In genomic region chr20:1882026-1882425, GRCh38 we compare ENCODE assay signal across 19 cellular contexts. TPM values are rescaled to one million over a fixed set of nuclear protein-coding genes. Genes with fewer than 3 reads are reported as not detected.
A peak's percentile ranks its signal among the peaks of the same experiment; 100 is the strongest.
DNase-seq lines count a peak whose midpoint lies in the region; TF ChIP-seq lines count a peak whose summit lies in the region.
"Had no signal": no experiment of that assay in that cellular context is flagged by ENCODE, and none has a peak within 500 bp of the region (broad histone marks: within the 10 kb centered on the region; RNA-seq: fewer than 3 reads in every experiment).

No MANE protein-coding gene starts in this region.

- DNase-seq in NCI-H446 (lab: John Stamatoyannopoulos, UW) (peak; percentile 86 to 92), cerebellar cortex (ENCODE audit: low spot score) (peak; percentile 21), Caco-2 (no peak), NCI-H2227 treated with DMSO at 0.1 percent for 48 hours (lab: John Stamatoyannopoulos, UW) (no peak)
- DNase-seq in T-helper 2 cell treated with Interferon-gamma antibody and Interleukin-4, amounts not matched to agents 5 μg/mL and 100 μg/mL, for 36 hours (ENCODE audit: low spot score): no peak
- DNase-seq: CD4-positive, CD25-positive, alpha-beta regulatory T cell; DMS153; NCI-H1092 treated with DMSO at 0.1 percent for 48 hours; NCI-H2029 treated with DMSO at 0.1 percent for 48 hours; NCI-H510A; NCI-H774; NK-92 treated with Interleukin-12 subunit alpha and Interleukin-12 subunit beta, amount 100 ng/mL, for 24 hours had no signal

- H3K4me1 ChIP-seq in neutrophil (ENCODE audit: control insufficient read depth in 1 of 2, insufficient read depth in 1 of 2, low read depth in 1 of 2, low read length in 1 of 2) (peaks cover 67 to 71% of the 10 kb centered on the region in 2 experiments), Caco-2 (peaks cover 15% of the 10 kb centered on the region; the same call in 1 of the 2 replicates)
- H3K4me1 ChIP-seq: A549, HAP-1 had no signal

- no peak overlapping the region for H3K27ac Mint-ChIP-seq in T-helper 2 cell treated with Interferon-gamma antibody and Interleukin-4, amounts not matched to agents 5 μg/mL and 100 μg/mL, for 36 hours
- H3K27ac Mint-ChIP-seq in Caco-2 (ENCODE audit: unreplicated experiment): no peak overlapping the region
- H3K27ac Mint-ChIP-seq: B cell; CD4-positive, CD25-positive, alpha-beta regulatory T cell; GM23338 had no signal

- intact Hi-C loops in Caco-2 (cut with micrococcal nuclease; ENCODE audit: unreplicated experiment): no loop called here

- CTCF ChIA-PET in Caco-2 (lab: Charles Lee): no interaction called here

- H3K36me3 ChIP-seq in neutrophil: peaks cover 17% of the 10 kb centered on the region
- no peaks in the 10 kb centered on the region for H3K36me3 ChIP-seq in Caco-2 (ENCODE audit: control insufficient read depth, insufficient read depth, low read length)
- H3K36me3 ChIP-seq: HAP-1 had no signal

- H3K27ac ChIP-seq in C4-2B: 0 out of 2 replicates have a peak overlapping the region, but pooled peaks have one; percentile 13
- peak overlapping the region; percentile 76 for H3K27ac ChIP-seq in neutrophil
- H3K27ac ChIP-seq: A549, KMS-11 had no signal

- H3K27me3 ChIP-seq in neutrophil (no peaks in the 10 kb centered on the region), Caco-2 (replicated peaks; ENCODE audit: control insufficient read depth, insufficient read depth, low read length) (no peaks in the 10 kb centered on the region)

- POLR2A ChIA-PET in Caco-2 (lab: Charles Lee): no interaction called here

- no peaks in the 10 kb centered on the region for H3K36me3 Mint-ChIP-seq in T-helper 2 cell treated with Interferon-gamma antibody and Interleukin-4, amounts not matched to agents 5 μg/mL and 100 μg/mL, for 36 hours (ENCODE audit: low read depth)
- H3K36me3 Mint-ChIP-seq in Caco-2 (ENCODE audit: insufficient read depth, unreplicated experiment): peaks cover 9% of the 10 kb centered on the region
- H3K36me3 Mint-ChIP-seq: CD4-positive, CD25-positive, alpha-beta regulatory T cell had no signal

- H3K4me3 ChIP-seq in neutrophil (ENCODE audit: low read depth in 1 of 2, low read length in 1 of 2) (no peak overlapping the region), Caco-2 (ENCODE audit: low read depth, low read length) (no peak overlapping the region)
- H3K4me3 ChIP-seq: A549, GM23338, HAP-1 had no signal

- no peaks in the 10 kb centered on the region for H3K9me3 Mint-ChIP-seq in T-helper 2 cell treated with Interferon-gamma antibody and Interleukin-4, amounts not matched to agents 5 μg/mL and 100 μg/mL, for 36 hours
- no peaks in the 10 kb centered on the region for H3K9me3 Mint-ChIP-seq in Caco-2 (ENCODE audit: unreplicated experiment)

- no peak for TF ChIP-seq CTCF in C4-2B (conservative IDR thresholded peaks at IDR 0.05)
- TF ChIP-seq CTCF in neutrophil (IDR thresholded peaks at IDR 0.05): no peak
- no peak for TF ChIP-seq CTCF in Caco-2 (IDR thresholded peaks at IDR 0.05; ENCODE audit: insufficient read depth in 1 of 2, low read depth in 1 of 2, low read length in 1 of 2, severe bottlenecking in 1 of 2, unreplicated experiment in 1 of 2)

- H3K27me3 Mint-ChIP-seq in T-helper 2 cell treated with Interferon-gamma antibody and Interleukin-4, amounts not matched to agents 5 μg/mL and 100 μg/mL, for 36 hours (ENCODE audit: low read depth): peaks cover 6% of the 10 kb centered on the region
- no peaks in the 10 kb centered on the region for H3K27me3 Mint-ChIP-seq in Caco-2 (ENCODE audit: insufficient read depth, unreplicated experiment)

- H3K4me3 Mint-ChIP-seq in T-helper 2 cell treated with Interferon-gamma antibody and Interleukin-4, amounts not matched to agents 5 μg/mL and 100 μg/mL, for 36 hours: no peak overlapping the region
- no peak overlapping the region for H3K4me3 Mint-ChIP-seq in Caco-2 (ENCODE audit: unreplicated experiment)
- H3K4me3 Mint-ChIP-seq: B cell; CD4-positive, CD25-positive, alpha-beta regulatory T cell; GM23338 had no signal

- BruUV-seq in Caco-2 (replicated peaks; lab: Mats Ljungman, UMichigan): no TSS peak

- H3K9me3 ChIP-seq in neutrophil: no peaks in the 10 kb centered on the region
- H3K9me3 ChIP-seq in Caco-2: no peaks in the 10 kb centered on the region
- H3K9me3 ChIP-seq: A549, HAP-1 had no signal

- peaks cover 2% of the 10 kb centered on the region for H3K4me1 Mint-ChIP-seq in T-helper 2 cell treated with Interferon-gamma antibody and Interleukin-4, amounts not matched to agents 5 μg/mL and 100 μg/mL, for 36 hours (ENCODE audit: low read depth)
- H3K4me1 Mint-ChIP-seq in Caco-2 (ENCODE audit: low read depth, unreplicated experiment): peaks cover 39% of the 10 kb centered on the region

RNA-seq across cellular contexts. Expression of gene SIRPA, which starts 13.2 kb away (rescaled TPM):
- 31.6 and 33.3 TPM in 2 replicates for total RNA-seq in Caco-2 (2022)
- total RNA-seq: CD4-positive, CD25-positive, alpha-beta regulatory T cell had no signal

Comparison
In these comparisons a context has a peak if more than half of its experiments do, and no peak if none do; other contexts are left out.
1. DNase-seq: peak in NCI-H446 (2 of 2) and cerebellar cortex (single experiment); none in T-helper 2 cell treated with Interferon-gamma antibody and Interleukin-4, amounts not matched to agents 5 μg/mL and 100 μg/mL, for 36 hours (single experiment), Caco-2 (0 of 2) and NCI-H2227 treated with DMSO at 0.1 percent for 48 hours (single experiment).